In genomic region chr10:18611168-18611567, GRCh38 we compare ENCODE assay signal across 25 cellular contexts. TPM values are rescaled to one million over a fixed set of nuclear protein-coding genes. Genes with fewer than 3 reads are reported as not detected.
DNase-seq lines count a peak whose midpoint lies in the region; ATAC-seq and TF ChIP-seq lines count a peak whose summit lies in the region.
"Had no signal": no experiment of that assay in that cellular context is flagged by ENCODE, and none has a peak within 500 bp of the region (broad histone marks: within the 10 kb centered on the region; RNA-seq: fewer than 3 reads in every experiment).

No MANE protein-coding gene starts in this region.

- CTCF ChIA-PET in MCF 10A (lab: Yijun Ruan, JAX) (interaction anchor here (1.0 kb wide), 1 partner anchor 55 kb away, joined by 3 read pairs; no protein-coding TSS in a partner anchor), mammary epithelial cell (lab: Charles Lee; ENCODE audit: low non-redundant PET) (no interaction called here)

- dilution Hi-C loops in mammary epithelial cell (cut with HindIII; ENCODE audit: low sequenced_read_pairs) = no loop called here

- no peak overlapping the region for H3K4me3 ChIP-seq in mammary epithelial cell (replicated peaks in 1 of 3; ENCODE audit: insufficient read depth in 1 of 3, low read depth in 2 of 3, low read length in 3 of 3)
- no peak overlapping the region for H3K4me3 ChIP-seq in liver (ENCODE audit: low read depth in 1 of 3, low read length in 3 of 3)
- H3K4me3 ChIP-seq in vagina = no peak overlapping the region
- H3K4me3 ChIP-seq: dorsolateral prefrontal cortex, lung, tibial artery had no signal

- H3K9me3 Mint-ChIP-seq in MCF 10A (ENCODE audit: unreplicated experiment) = no peaks in the 10 kb centered on the region
- H3K9me3 Mint-ChIP-seq: activated T-cell treated with anti-CD3 and anti-CD28 coated beads, Interleukin-2, amount 50 U/mL, for 4 hours; stimulated activated naive CD8-positive, alpha-beta T cell treated with anti-CD3 and anti-CD28 coated beads, Interleukin-15, Interleukin-2, amounts not matched to agents 100 ng/mL and 50 ng/mL, for 24 hours had no signal

- peaks cover 24% of the 10 kb centered on the region for H3K4me1 ChIP-seq in mammary epithelial cell (ENCODE audit: insufficient read depth, low read length)
- H3K4me1 ChIP-seq in liver (ENCODE audit: control insufficient read depth in 4 of 4, insufficient read depth in 4 of 4, low read length in 3 of 4) = peaks cover 3 to 8% (median 6%) of the 10 kb centered on the region in 4 donors
- H3K4me1 ChIP-seq in vagina = no peaks in the 10 kb centered on the region

- POLR2A ChIA-PET in MCF 10A (lab: Yijun Ruan, JAX) = interaction anchor here (0.6 to 1.7 kb wide), 4 partner anchors 10 to 1185 kb away, joined by 3 to 5 read pairs (median 4); partner anchors contain the start of gene ARL5B

- H3K4me2 ChIP-seq in mammary epithelial cell (ENCODE audit: insufficient read depth, low read depth, low read length) = no peak overlapping the region

- in situ Hi-C loops in mammary epithelial cell (cut with MboI; ENCODE audit: low sequenced_read_pairs in 2 of 2) = no loop called here

- WGBS in mammary epithelial cell (ENCODE audit: low coverage, missing lambda C conversion rate) = 95% methylated on average over 4 of the region's 4 CpGs
- 97% methylated on average over 4 of the region's 4 CpGs for WGBS in liver

- H3K27me3 ChIP-seq in mammary epithelial cell (ENCODE audit: insufficient read depth, low read length) = no peaks in the 10 kb centered on the region
- H3K27me3 ChIP-seq in liver (ENCODE audit: control insufficient read depth in 4 of 4, insufficient read depth in 4 of 4, low read length in 3 of 4) = no peaks in the 10 kb centered on the region
- H3K27me3 ChIP-seq in vagina = no peaks in the 10 kb centered on the region
- H3K27me3 ChIP-seq: dorsolateral prefrontal cortex, neutrophil, tibial artery had no signal

- intact Hi-C loops in MCF 10A (cut with micrococcal nuclease) (no loop called here), mammary epithelial cell (cut with micrococcal nuclease) (no loop called here), vagina (cut with DNase I) (no loop called here), posterior cingulate gyrus (cut with DNase I) (no loop called here)

- peaks cover 32% of the 10 kb centered on the region for H3K4me1 Mint-ChIP-seq in MCF 10A (ENCODE audit: insufficient read depth, unreplicated experiment)

- H3K36me3 ChIP-seq in mammary epithelial cell (ENCODE audit: insufficient read depth, low read length) = peaks cover 4% of the 10 kb centered on the region
- H3K36me3 ChIP-seq in liver (ENCODE audit: control insufficient read depth in 4 of 4, insufficient read depth in 3 of 4, low read depth in 1 of 4, low read length in 3 of 4) = peaks cover 4 to 32% (median 23%) of the 10 kb centered on the region in 4 donors
- H3K36me3 ChIP-seq in vagina = no peaks in the 10 kb centered on the region

- H3K9ac ChIP-seq in mammary epithelial cell (ENCODE audit: insufficient read depth, low read length) (no peak overlapping the region), liver (ENCODE audit: low read depth in 1 of 2, low read length in 2 of 2) (no peak overlapping the region)

- H3K4me3 Mint-ChIP-seq in MCF 10A (ENCODE audit: unreplicated experiment) = no peak overlapping the region
- H3K4me3 Mint-ChIP-seq: activated T-cell treated with anti-CD3 and anti-CD28 coated beads, Interleukin-2, amount 50 U/mL, for 4 hours; stimulated activated naive CD8-positive, alpha-beta T cell treated with anti-CD3 and anti-CD28 coated beads, Interleukin-15, Interleukin-2, amounts not matched to agents 100 ng/mL and 50 ng/mL, for 24 hours had no signal

- DNase-seq in MCF 10A (ENCODE audit: unreplicated experiment) = no peak
- no peak for DNase-seq in mammary epithelial cell
- no peak for DNase-seq in vagina (ENCODE audit: extremely low spot score in 2 of 2)
- no peak for DNase-seq in posterior cingulate gyrus
- DNase-seq: activated naive CD4-positive, alpha-beta T cell; activated T-cell treated with anti-CD3 and anti-CD28 coated beads, Interleukin-2, amount 50 U/mL, for 4 hours; C1 segment of cervical spinal cord; caudate nucleus; dorsolateral prefrontal cortex; foreskin melanocyte; hippocampal formation; KBM-7; NCI-H1694; NCI-H2171 treated with DMSO at 0.1 percent for 48 hours; NCI-H526 treated with DMSO at 0.1 percent for 48 hours; stimulated activated CD4-positive, alpha-beta T cell treated with anti-CD3 and anti-CD28 coated beads, Interleukin-12 subunit alpha, Interleukin-12 subunit beta, amount 100 ng/mL, for 4 hours; tibial artery had no signal

- H3K79me2 ChIP-seq in mammary epithelial cell (ENCODE audit: insufficient read depth, low read length) = no peaks in the 10 kb centered on the region

- no peak for TF ChIP-seq POLR2A in vagina (IDR thresholded peaks at IDR 0.05)

- H3K27ac Mint-ChIP-seq in MCF 10A (ENCODE audit: low read depth, unreplicated experiment) = peak overlapping the region; percentile 90

- no peaks in the 10 kb centered on the region for H4K20me1 ChIP-seq in mammary epithelial cell (ENCODE audit: insufficient read depth, low read length)

- TF ChIP-seq RAD21 in liver (IDR thresholded peaks at IDR 0.05) = no peak

- no peaks in the 10 kb centered on the region for H3K27me3 Mint-ChIP-seq in MCF 10A (ENCODE audit: insufficient read depth, unreplicated experiment)
- H3K27me3 Mint-ChIP-seq: stimulated activated naive CD8-positive, alpha-beta T cell treated with anti-CD3 and anti-CD28 coated beads, Interleukin-15, Interleukin-2, amounts not matched to agents 100 ng/mL and 50 ng/mL, for 24 hours had no signal

- TF ChIP-seq CTCF in MCF 10A (IDR thresholded peaks at IDR 0.05; ENCODE audit: unreplicated experiment) = no peak
- no peak for TF ChIP-seq CTCF in mammary epithelial cell (conservative IDR thresholded peaks at IDR 0.05 in 1 of 2, IDR thresholded peaks at IDR 0.05 in 1 of 2; ENCODE audit: extremely low read depth in 1 of 2, insufficient read depth in 1 of 2, low read depth in 1 of 2, low read length in 2 of 2)
- TF ChIP-seq CTCF in VCaP (conservative IDR thresholded peaks at IDR 0.05) = no peak
- no peak for TF ChIP-seq CTCF in liver (IDR thresholded peaks at IDR 0.05; ENCODE audit: low read depth, low read length, missing input control)
- TF ChIP-seq CTCF in vagina (IDR thresholded peaks at IDR 0.05) = no peak

- H3K9me3 ChIP-seq in mammary epithelial cell (replicated peaks; ENCODE audit: insufficient read depth, low read length) (no peaks in the 10 kb centered on the region), liver (ENCODE audit: control insufficient read depth in 4 of 4, low read length in 3 of 4) (no peaks in the 10 kb centered on the region), vagina (no peaks in the 10 kb centered on the region)
- H3K9me3 ChIP-seq: neutrophil, tibial artery had no signal

- BruUV-seq in MCF 10A (replicated peaks; lab: Mats Ljungman, UMichigan) = no TSS peak
- no TSS peak for BruUV-seq in mammary epithelial cell (replicated peaks; lab: Mats Ljungman, UMichigan)

- ATAC-seq in GM18511 (IDR thresholded peaks at IDR 0.05; ENCODE audit: unreplicated experiment) (no peak), GM21390 (IDR thresholded peaks at IDR 0.05; ENCODE audit: unreplicated experiment) (no peak)
- ATAC-seq: activated T-cell treated with anti-CD3 and anti-CD28 coated beads, Interleukin-2, amount 50 U/mL, for 4 hours; Right ventricle myocardium inferior had no signal

- no peak overlapping the region for H2AFZ ChIP-seq in mammary epithelial cell (ENCODE audit: low read depth, low read length)

- H3K27ac ChIP-seq in mammary epithelial cell (ENCODE audit: insufficient read depth, low read depth, low read length) (no peak overlapping the region), VCaP (peak overlapping the region; percentile 97), liver (ENCODE audit: low read depth in 1 of 2, low read length in 2 of 2) (peak overlapping the region; percentile 58 to 76), vagina (peak overlapping the region; percentile 55)
- H3K27ac ChIP-seq: neutrophil, tibial artery had no signal

- peaks cover 24% of the 10 kb centered on the region for H3K36me3 Mint-ChIP-seq in MCF 10A (ENCODE audit: insufficient read depth, unreplicated experiment)

TF ChIP-seq in liver, 16 proteins besides CTCF, POLR2A, EP300 and RAD21 (continues in another document):
- no peak for TF ChIP-seq ZBTB33 (IDR thresholded peaks at IDR 0.05)

RNA-seq across cellular contexts. Expression of gene NSUN6, which starts 40.2 kb away (rescaled TPM):
- total RNA-seq in MCF 10A (2022) (16.0 and 16.2 TPM in 2 replicates), mammary epithelial cell (1 to 10 TPM; 8.1 to 8.5 TPM), liver (10 to 100 TPM; 17.1 to 47.6 TPM), vagina (11.5 TPM)
- polyA plus RNA-seq in mammary epithelial cell (5.5 TPM), liver (10 to 100 TPM; 16.3 to 32.9 TPM)
- polyA minus RNA-seq in mammary epithelial cell = 16.1 TPM

RNA-seq across cellular contexts. Expression of gene ARL5B, which starts 48.1 kb away (rescaled TPM):
- total RNA-seq in MCF 10A (2022) (22.0 and 23.1 TPM in 2 replicates), mammary epithelial cell (10 to 100 TPM; 14.1 to 16.8 TPM), liver (10 to 100 TPM; 18.6 to 19.5 TPM), vagina (11.8 TPM)
- polyA plus RNA-seq in mammary epithelial cell (3.4 TPM), liver (1 to 10 TPM; 5.2 to 6.0 TPM)
- polyA minus RNA-seq in mammary epithelial cell = 7.2 TPM
